In genomic region chr18:80022613-80023012, GRCh38 we compare ENCODE assay signal across 15 cellular contexts. TPM values are rescaled to one million over a fixed set of nuclear protein-coding genes. Genes with fewer than 3 reads are reported as not detected.
DNase-seq lines count a peak whose midpoint lies in the region; ATAC-seq and TF ChIP-seq lines count a peak whose summit lies in the region.
"Had no signal": no experiment of that assay in that cellular context is flagged by ENCODE, and none has a peak within 500 bp of the region (broad histone marks: within the 10 kb centered on the region; RNA-seq: fewer than 3 reads in every experiment).

No MANE protein-coding gene starts in this region.

- H3K9me3 ChIP-seq in fibroblast of lung (ENCODE audit: control insufficient read depth, insufficient read depth, low read depth, low read length) (no peaks in the 10 kb centered on the region), subcutaneous abdominal adipose tissue (ENCODE audit: control insufficient read depth in 5 of 5, low read length in 5 of 5) (peaks cover 49 to 85% (median 78%) of the 10 kb centered on the region in 5 donors)

- ATAC-seq in HG03095 (IDR thresholded peaks at IDR 0.05; ENCODE audit: unreplicated experiment): no peak
- ATAC-seq in GM19397 (IDR thresholded peaks at IDR 0.05; ENCODE audit: unreplicated experiment): no peak
- ATAC-seq: stimulated activated effector memory CD8-positive, alpha-beta T cell treated with anti-CD3 and anti-CD28 coated beads, Interleukin-12 subunit alpha, Interleukin-12 subunit beta, amount 100 ng/mL, for 72 hours had no signal

- H3K9me3 Mint-ChIP-seq in activated CD4-positive, alpha-beta T cell treated with anti-CD3 and anti-CD28 coated beads, Interleukin-2, amount 10 ng/mL, durations not matched to agents 24 days and 14 days: peaks cover 30% of the 10 kb centered on the region

- no peak overlapping the region for H3K9ac ChIP-seq in fibroblast of lung (ENCODE audit: insufficient read depth, low read length)
- H3K9ac ChIP-seq in subcutaneous abdominal adipose tissue (ENCODE audit: low read length in 5 of 5): no peak overlapping the region

- no peaks in the 10 kb centered on the region for H4K20me1 ChIP-seq in fibroblast of lung (ENCODE audit: control insufficient read depth, extremely low read depth, insufficient read depth, low read length)

- TF ChIP-seq CTCF in fibroblast of lung (conservative IDR thresholded peaks at IDR 0.05 in 1 of 2, IDR thresholded peaks at IDR 0.05 in 1 of 2; ENCODE audit: low read depth in 1 of 2, low read length in 2 of 2): no peak

- no peak overlapping the region for H3K4me2 ChIP-seq in fibroblast of lung (ENCODE audit: extremely low read depth, insufficient read depth, low read length)

- H3K4me1 ChIP-seq in fibroblast of lung (ENCODE audit: control insufficient read depth, extremely low read depth, insufficient read depth, low read length): peaks cover 2% of the 10 kb centered on the region
- H3K4me1 ChIP-seq in subcutaneous abdominal adipose tissue (ENCODE audit: control insufficient read depth in 5 of 5, insufficient read depth in 5 of 5, low read length in 5 of 5): no peaks in the 10 kb centered on the region
- H3K4me1 ChIP-seq: adrenal gland had no signal

- H3K27me3 Mint-ChIP-seq in activated CD4-positive, alpha-beta T cell treated with anti-CD3 and anti-CD28 coated beads, Interleukin-2, amount 10 ng/mL, durations not matched to agents 24 days and 14 days: no peaks in the 10 kb centered on the region

- H3K27ac Mint-ChIP-seq in activated CD4-positive, alpha-beta T cell treated with anti-CD3 and anti-CD28 coated beads, Interleukin-2, amount 10 ng/mL, durations not matched to agents 24 days and 14 days: no peak overlapping the region
- H3K27ac Mint-ChIP-seq: mesothelial cell of epicardium; stimulated activated effector memory CD8-positive, alpha-beta T cell treated with anti-CD3 and anti-CD28 coated beads, Interleukin-12 subunit alpha, Interleukin-12 subunit beta, amount 100 ng/mL, for 72 hours had no signal

- peak; percentile 65 for DNase-seq in activated CD4-positive, alpha-beta T cell treated with anti-CD3 and anti-CD28 coated beads, Interleukin-2, amount 10 ng/mL, durations not matched to agents 24 days and 14 days
- DNase-seq in activated CD4-positive, alpha-beta T cell treated with anti-CD3 and anti-CD28 coated beads for 1 hour: no peak
- peak; percentile 59 for DNase-seq in OCI-M1 (lab: John Stamatoyannopoulos, UW)
- peak; percentile 27 to 50 for DNase-seq in fibroblast of lung (ENCODE audit: low read depth in 2 of 2)
- no peak for DNase-seq in NK-92 treated with Interleukin-12 subunit alpha and Interleukin-12 subunit beta, amount 100 ng/mL, for 24 hours (lab: John Stamatoyannopoulos, UW)
- DNase-seq: activated T-cell treated with anti-CD3 and anti-CD28 coated beads, Interleukin-2, amount 50 U/mL, for 1 hour; adrenal gland; NCI-H1048; stimulated activated CD4-positive, alpha-beta T cell treated with anti-CD3 and anti-CD28 coated beads, Interleukin-1b, Interleukin-23, amount 100 ng/mL, for 48 hours had no signal

- intact Hi-C loops in activated CD4-positive, alpha-beta T cell treated with anti-CD3 and anti-CD28 coated beads, Interleukin-2, amount 10 ng/mL, durations not matched to agents 24 days and 14 days (cut with micrococcal nuclease): no loop called here

- H3K4me3 ChIP-seq in fibroblast of lung (replicated peaks in 1 of 4; ENCODE audit: control extremely low read depth in 1 of 4, insufficient read depth in 1 of 4, low read depth in 3 of 4, low read length in 4 of 4) (no peak overlapping the region), subcutaneous abdominal adipose tissue (ENCODE audit: low read depth in 1 of 5, low read length in 5 of 5) (peak overlapping the region in 4 of 5 donors; percentile 13 to 55 (median 38))
- H3K4me3 ChIP-seq: adrenal gland had no signal

- H3K79me2 ChIP-seq in fibroblast of lung (ENCODE audit: control insufficient read depth, insufficient read depth, low read length): no peaks in the 10 kb centered on the region

- peaks cover 12% of the 10 kb centered on the region for H3K36me3 Mint-ChIP-seq in activated CD4-positive, alpha-beta T cell treated with anti-CD3 and anti-CD28 coated beads, Interleukin-2, amount 10 ng/mL, durations not matched to agents 24 days and 14 days (ENCODE audit: low read depth)
- H3K36me3 Mint-ChIP-seq: stimulated activated effector memory CD8-positive, alpha-beta T cell treated with anti-CD3 and anti-CD28 coated beads, Interleukin-12 subunit alpha, Interleukin-12 subunit beta, amount 100 ng/mL, for 72 hours had no signal

- no peaks in the 10 kb centered on the region for H3K4me1 Mint-ChIP-seq in activated CD4-positive, alpha-beta T cell treated with anti-CD3 and anti-CD28 coated beads, Interleukin-2, amount 10 ng/mL, durations not matched to agents 24 days and 14 days
- H3K4me1 Mint-ChIP-seq: mesothelial cell of epicardium; stimulated activated effector memory CD8-positive, alpha-beta T cell treated with anti-CD3 and anti-CD28 coated beads, Interleukin-12 subunit alpha, Interleukin-12 subunit beta, amount 100 ng/mL, for 72 hours had no signal

- H2AFZ ChIP-seq in fibroblast of lung (ENCODE audit: low read length): no peak overlapping the region

- H3K27me3 ChIP-seq in fibroblast of lung (ENCODE audit: control insufficient read depth, insufficient read depth, low read length) (no peaks in the 10 kb centered on the region), subcutaneous abdominal adipose tissue (ENCODE audit: control insufficient read depth in 5 of 5, insufficient read depth in 4 of 5, low read length in 5 of 5) (no peaks in the 10 kb centered on the region)
- H3K27me3 ChIP-seq: adrenal gland had no signal

- H3K27ac ChIP-seq in fibroblast of lung (ENCODE audit: insufficient read depth, low read length): no peak overlapping the region
- H3K27ac ChIP-seq in subcutaneous abdominal adipose tissue (ENCODE audit: low read depth, low read length): no peak overlapping the region
- H3K27ac ChIP-seq: adrenal gland, HL-60 had no signal

- H3K36me3 ChIP-seq in fibroblast of lung (ENCODE audit: control insufficient read depth, insufficient read depth, low read length): no peaks in the 10 kb centered on the region
- H3K36me3 ChIP-seq in subcutaneous abdominal adipose tissue (ENCODE audit: control insufficient read depth in 5 of 5, insufficient read depth in 5 of 5, low read length in 5 of 5): peaks cover 0 to 2% (median 0%) of the 10 kb centered on the region in 5 donors
- H3K36me3 ChIP-seq: adrenal gland had no signal

- no peak overlapping the region for H3K4me3 Mint-ChIP-seq in activated CD4-positive, alpha-beta T cell treated with anti-CD3 and anti-CD28 coated beads, Interleukin-2, amount 10 ng/mL, durations not matched to agents 24 days and 14 days
- H3K4me3 Mint-ChIP-seq: mesothelial cell of epicardium; stimulated activated effector memory CD8-positive, alpha-beta T cell treated with anti-CD3 and anti-CD28 coated beads, Interleukin-12 subunit alpha, Interleukin-12 subunit beta, amount 100 ng/mL, for 72 hours had no signal

RNA-seq across cellular contexts. Expression of gene RBFA, which starts 11.6 kb away (rescaled TPM):
- 46.0 and 49.9 TPM in 2 replicates for total RNA-seq in activated CD4-positive, alpha-beta T cell treated with anti-CD3 and anti-CD28 coated beads, Interleukin-2, amount 10 ng/mL, durations not matched to agents 24 days and 14 days
- total RNA-seq in fibroblast of lung: 22.9 and 25.3 TPM in 2 replicates
- 25.3 and 27.7 TPM in 2 replicates for polyA plus RNA-seq in fibroblast of lung
- 25.2 and 30.4 TPM in 2 replicates for polyA plus RNA-seq in fibroblast of lung (2012)
- polyA minus RNA-seq in fibroblast of lung (ENCODE audit: low replicate concordance): 9.5 and 12.4 TPM in 2 replicates

RNA-seq across cellular contexts. Expression of gene TXNL4A, which starts 34.2 kb away (rescaled TPM):
- total RNA-seq in activated CD4-positive, alpha-beta T cell treated with anti-CD3 and anti-CD28 coated beads, Interleukin-2, amount 10 ng/mL, durations not matched to agents 24 days and 14 days: 198 and 210 TPM in 2 replicates
- total RNA-seq in fibroblast of lung: 21.1 and 39.5 TPM in 2 replicates
- polyA plus RNA-seq in fibroblast of lung: 101 and 117 TPM in 2 replicates
- 147 and 173 TPM in 2 replicates for polyA plus RNA-seq in fibroblast of lung (2012)
- polyA minus RNA-seq in fibroblast of lung (ENCODE audit: low replicate concordance): 11.0 and 40.6 TPM in 2 replicates

RNA-seq across cellular contexts. Expression of gene HSBP1L1, which starts 58.2 kb away (rescaled TPM):
- 6.8 and 8.1 TPM in 2 replicates for total RNA-seq in activated CD4-positive, alpha-beta T cell treated with anti-CD3 and anti-CD28 coated beads, Interleukin-2, amount 10 ng/mL, durations not matched to agents 24 days and 14 days
- total RNA-seq in fibroblast of lung: 13.4 and 14.6 TPM in 2 replicates
- 16.3 and 24.6 TPM in 2 replicates for polyA plus RNA-seq in fibroblast of lung
- polyA plus RNA-seq in fibroblast of lung (2012): 21.4 and 30.2 TPM in 2 replicates
- 2.5 and 7.1 TPM in 2 replicates for polyA minus RNA-seq in fibroblast of lung (ENCODE audit: low replicate concordance)

Comparison
In these comparisons a context has a peak if more than half of its experiments do, and no peak if none do; other contexts are left out.
1. DNase-seq: peak in activated CD4-positive, alpha-beta T cell treated with anti-CD3 and anti-CD28 coated beads, Interleukin-2, amount 10 ng/mL, durations not matched to agents 24 days and 14 days (single experiment), OCI-M1 (single experiment) and fibroblast of lung (2 of 2); none in activated CD4-positive, alpha-beta T cell treated with anti-CD3 and anti-CD28 coated beads for 1 hour (single experiment) and NK-92 treated with Interleukin-12 subunit alpha and Interleukin-12 subunit beta, amount 100 ng/mL, for 24 hours (single experiment).
2. H3K4me3 ChIP-seq: peak in subcutaneous abdominal adipose tissue (4 of 5); none in fibroblast of lung (0 of 4).